1 cellular context compared by ENCODE assay signal in the genomic region with DNA sequence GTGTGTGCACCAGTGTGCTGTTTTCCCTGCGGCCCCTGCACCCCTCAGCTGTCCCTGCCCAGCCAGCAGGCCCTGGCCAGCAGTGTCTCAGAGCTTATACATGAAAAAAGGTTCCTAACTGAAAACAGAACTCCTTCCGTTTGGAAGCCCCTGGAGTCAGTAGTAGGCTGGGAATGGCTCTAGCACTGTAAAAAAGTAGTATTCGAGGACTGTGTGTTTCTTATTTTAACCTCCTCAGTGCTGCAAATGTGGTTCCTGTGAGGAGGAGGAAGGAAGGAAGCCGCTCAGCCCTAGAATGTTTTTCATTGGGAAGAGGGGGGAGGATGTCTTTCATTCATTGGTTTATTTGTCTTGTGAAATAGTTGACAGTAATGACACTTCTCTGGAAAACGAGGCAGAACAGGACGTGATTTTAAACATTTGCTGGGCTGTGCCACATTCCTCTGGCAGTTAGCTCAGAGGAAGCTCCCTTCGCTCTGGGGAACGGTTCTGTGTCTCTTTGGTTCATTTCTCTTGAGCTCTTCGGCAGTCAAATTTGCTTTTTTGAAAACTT.
TF ChIP-seq lines count a peak whose summit lies in the region.

No MANE protein-coding gene starts in this region.

TF ChIP-seq in HEK293, 187 proteins besides CTCF, POLR2A, EP300 and RAD21 (continued from another document):
- TF ChIP-seq, protein P1, sequence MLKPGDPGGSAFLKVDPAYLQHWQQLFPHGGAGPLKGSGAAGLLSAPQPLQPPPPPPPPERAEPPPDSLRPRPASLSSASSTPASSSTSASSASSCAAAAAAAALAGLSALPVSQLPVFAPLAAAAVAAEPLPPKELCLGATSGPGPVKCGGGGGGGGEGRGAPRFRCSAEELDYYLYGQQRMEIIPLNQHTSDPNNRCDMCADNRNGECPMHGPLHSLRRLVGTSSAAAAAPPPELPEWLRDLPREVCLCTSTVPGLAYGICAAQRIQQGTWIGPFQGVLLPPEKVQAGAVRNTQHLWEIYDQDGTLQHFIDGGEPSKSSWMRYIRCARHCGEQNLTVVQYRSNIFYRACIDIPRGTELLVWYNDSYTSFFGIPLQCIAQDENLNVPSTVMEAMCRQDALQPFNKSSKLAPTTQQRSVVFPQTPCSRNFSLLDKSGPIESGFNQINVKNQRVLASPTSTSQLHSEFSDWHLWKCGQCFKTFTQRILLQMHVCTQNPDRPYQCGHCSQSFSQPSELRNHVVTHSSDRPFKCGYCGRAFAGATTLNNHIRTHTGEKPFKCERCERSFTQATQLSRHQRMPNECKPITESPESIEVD (tag by site-specific recombination; IDR thresholded peaks at IDR 0.05): peak; percentile 51
- TF ChIP-seq RBAK (tag by site-specific recombination; IDR thresholded peaks at IDR 0.05) (no peak), ZNF155 (tag by site-specific recombination; IDR thresholded peaks at IDR 0.05) (no peak), WT1 (tag by site-specific recombination; IDR thresholded peaks at IDR 0.05) (peak; percentile 38; the same call in 1 of the 2 replicates), IKZF3 (tag by site-specific recombination; IDR thresholded peaks at IDR 0.05) (0 out of 2 replicates have a peak, but pooled peaks have one; percentile 14), SETDB1 (IDR thresholded peaks at IDR 0.05; ENCODE audit: insufficient read length, low read length) (no peak)
- TF ChIP-seq, protein P2, sequence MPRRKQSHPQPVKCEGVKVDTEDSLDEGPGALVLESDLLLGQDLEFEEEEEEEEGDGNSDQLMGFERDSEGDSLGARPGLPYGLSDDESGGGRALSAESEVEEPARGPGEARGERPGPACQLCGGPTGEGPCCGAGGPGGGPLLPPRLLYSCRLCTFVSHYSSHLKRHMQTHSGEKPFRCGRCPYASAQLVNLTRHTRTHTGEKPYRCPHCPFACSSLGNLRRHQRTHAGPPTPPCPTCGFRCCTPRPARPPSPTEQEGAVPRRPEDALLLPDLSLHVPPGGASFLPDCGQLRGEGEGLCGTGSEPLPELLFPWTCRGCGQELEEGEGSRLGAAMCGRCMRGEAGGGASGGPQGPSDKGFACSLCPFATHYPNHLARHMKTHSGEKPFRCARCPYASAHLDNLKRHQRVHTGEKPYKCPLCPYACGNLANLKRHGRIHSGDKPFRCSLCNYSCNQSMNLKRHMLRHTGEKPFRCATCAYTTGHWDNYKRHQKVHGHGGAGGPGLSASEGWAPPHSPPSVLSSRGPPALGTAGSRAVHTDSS (tag by site-specific recombination; IDR thresholded peaks at IDR 0.05): peak; percentile 34
- TF ChIP-seq, protein P3, sequence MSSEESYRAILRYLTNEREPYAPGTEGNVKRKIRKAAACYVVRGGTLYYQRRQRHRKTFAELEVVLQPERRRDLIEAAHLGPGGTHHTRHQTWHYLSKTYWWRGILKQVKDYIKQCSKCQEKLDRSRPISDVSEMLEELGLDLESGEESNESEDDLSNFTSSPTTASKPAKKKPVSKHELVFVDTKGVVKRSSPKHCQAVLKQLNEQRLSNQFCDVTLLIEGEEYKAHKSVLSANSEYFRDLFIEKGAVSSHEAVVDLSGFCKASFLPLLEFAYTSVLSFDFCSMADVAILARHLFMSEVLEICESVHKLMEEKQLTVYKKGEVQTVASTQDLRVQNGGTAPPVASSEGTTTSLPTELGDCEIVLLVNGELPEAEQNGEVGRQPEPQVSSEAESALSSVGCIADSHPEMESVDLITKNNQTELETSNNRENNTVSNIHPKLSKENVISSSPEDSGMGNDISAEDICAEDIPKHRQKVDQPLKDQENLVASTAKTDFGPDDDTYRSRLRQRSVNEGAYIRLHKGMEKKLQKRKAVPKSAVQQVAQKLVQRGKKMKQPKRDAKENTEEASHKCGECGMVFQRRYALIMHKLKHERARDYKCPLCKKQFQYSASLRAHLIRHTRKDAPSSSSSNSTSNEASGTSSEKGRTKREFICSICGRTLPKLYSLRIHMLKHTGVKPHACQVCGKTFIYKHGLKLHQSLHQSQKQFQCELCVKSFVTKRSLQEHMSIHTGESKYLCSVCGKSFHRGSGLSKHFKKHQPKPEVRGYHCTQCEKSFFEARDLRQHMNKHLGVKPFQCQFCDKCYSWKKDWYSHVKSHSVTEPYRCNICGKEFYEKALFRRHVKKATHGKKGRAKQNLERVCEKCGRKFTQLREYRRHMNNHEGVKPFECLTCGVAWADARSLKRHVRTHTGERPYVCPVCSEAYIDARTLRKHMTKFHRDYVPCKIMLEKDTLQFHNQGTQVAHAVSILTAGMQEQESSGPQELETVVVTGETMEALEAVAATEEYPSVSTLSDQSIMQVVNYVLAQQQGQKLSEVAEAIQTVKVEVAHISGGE (tag by site-specific recombination; conservative IDR thresholded peaks at IDR 0.05; ENCODE audit: low read depth): 0 out of 2 replicates have a peak, but pooled peaks have one; percentile 10
- TF ChIP-seq, protein P4, sequence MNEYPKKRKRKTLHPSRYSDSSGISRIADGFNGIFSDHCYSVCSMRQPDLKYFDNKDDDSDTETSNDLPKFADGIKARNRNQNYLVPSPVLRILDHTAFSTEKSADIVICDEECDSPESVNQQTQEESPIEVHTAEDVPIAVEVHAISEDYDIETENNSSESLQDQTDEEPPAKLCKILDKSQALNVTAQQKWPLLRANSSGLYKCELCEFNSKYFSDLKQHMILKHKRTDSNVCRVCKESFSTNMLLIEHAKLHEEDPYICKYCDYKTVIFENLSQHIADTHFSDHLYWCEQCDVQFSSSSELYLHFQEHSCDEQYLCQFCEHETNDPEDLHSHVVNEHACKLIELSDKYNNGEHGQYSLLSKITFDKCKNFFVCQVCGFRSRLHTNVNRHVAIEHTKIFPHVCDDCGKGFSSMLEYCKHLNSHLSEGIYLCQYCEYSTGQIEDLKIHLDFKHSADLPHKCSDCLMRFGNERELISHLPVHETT (tag by site-specific recombination; IDR thresholded peaks at IDR 0.05): no peak
- TF ChIP-seq, protein P5, sequence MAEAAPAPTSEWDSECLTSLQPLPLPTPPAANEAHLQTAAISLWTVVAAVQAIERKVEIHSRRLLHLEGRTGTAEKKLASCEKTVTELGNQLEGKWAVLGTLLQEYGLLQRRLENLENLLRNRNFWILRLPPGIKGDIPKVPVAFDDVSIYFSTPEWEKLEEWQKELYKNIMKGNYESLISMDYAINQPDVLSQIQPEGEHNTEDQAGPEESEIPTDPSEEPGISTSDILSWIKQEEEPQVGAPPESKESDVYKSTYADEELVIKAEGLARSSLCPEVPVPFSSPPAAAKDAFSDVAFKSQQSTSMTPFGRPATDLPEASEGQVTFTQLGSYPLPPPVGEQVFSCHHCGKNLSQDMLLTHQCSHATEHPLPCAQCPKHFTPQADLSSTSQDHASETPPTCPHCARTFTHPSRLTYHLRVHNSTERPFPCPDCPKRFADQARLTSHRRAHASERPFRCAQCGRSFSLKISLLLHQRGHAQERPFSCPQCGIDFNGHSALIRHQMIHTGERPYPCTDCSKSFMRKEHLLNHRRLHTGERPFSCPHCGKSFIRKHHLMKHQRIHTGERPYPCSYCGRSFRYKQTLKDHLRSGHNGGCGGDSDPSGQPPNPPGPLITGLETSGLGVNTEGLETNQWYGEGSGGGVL (tag by site-specific recombination; IDR thresholded peaks at IDR 0.05): 0 out of 2 replicates have a peak, but pooled peaks have one; percentile 20
